Comparison of ENCODE assay signal across 31 cellular contexts in genomic region chr5:110542949-110543348, GRCh38.
"Had no signal": no experiment of that assay in that cellular context is flagged by ENCODE, and none has a peak within 500 bp of the region (broad histone marks: within the 10 kb centered on the region; RNA-seq: fewer than 3 reads in every experiment).

No MANE protein-coding gene starts in this region.

- H3K9me3 ChIP-seq: ascending aorta, breast epithelium, colonic mucosa, esophagus squamous epithelium had no signal

- H3K4me3 ChIP-seq: ascending aorta, breast epithelium, cardiac muscle cell, colonic mucosa, esophagus squamous epithelium had no signal

- H3K36me3 ChIP-seq: ascending aorta, breast epithelium, cardiac muscle cell, colonic mucosa, esophagus squamous epithelium had no signal

- H3K27me3 ChIP-seq: ascending aorta, breast epithelium, cardiac muscle cell, colonic mucosa, esophagus squamous epithelium had no signal

- DNase-seq: activated CD4-positive, alpha-beta memory T cell treated with anti-CD3 and anti-CD28 coated beads for 36 hours; activated CD4-positive, alpha-beta T cell treated with anti-CD3 and anti-CD28 coated beads for 36 hours; activated CD4-positive, alpha-beta T cell treated with anti-CD3 and anti-CD28 coated beads, Interleukin-2, amount 10 ng/mL, durations not matched to agents 24 days and 14 days; activated CD4-positive, CD25-positive, alpha-beta regulatory T cell; activated CD4-positive, CD25-positive, alpha-beta regulatory T cell treated with anti-CD3 and anti-CD28 coated beads, Interleukin-2, amount 50 U/mL, for 72 hours; activated CD8-positive, alpha-beta memory T cell treated with anti-CD3 and anti-CD28 coated beads, Interleukin-2, amount 10 ng/mL, durations not matched to agents 7 days and 5 days; activated CD8-positive, alpha-beta memory T cell treated with anti-CD3 and anti-CD28 coated beads, Interleukin-2, amount 50 U/mL, for 4 hours; activated CD8-positive, alpha-beta T cell treated with anti-CD3 and anti-CD28 coated beads, Interleukin-2, amount 10 ng/mL, durations not matched to agents 7 days and 5 days; activated effector memory CD4-positive, alpha-beta T cell treated with anti-CD3 and anti-CD28 coated beads, Interleukin-2, amount 50 U/mL, for 16 hours; activated naive CD4-positive, alpha-beta T cell treated with anti-CD3 and anti-CD28 coated beads, Interleukin-2, amount 10 ng/mL, durations not matched to agents 7 days and 5 days; activated naive CD8-positive, alpha-beta T cell treated with anti-CD3 and anti-CD28 coated beads, Interleukin-2, amount 10 ng/mL, durations not matched to agents 7 days and 5 days; activated T-cell treated with anti-CD3 and anti-CD28 coated beads, Interleukin-2, amount 50 U/mL, for 1 hour; activated T-cell treated with anti-CD3 and anti-CD28 coated beads, Interleukin-2, amount 50 U/mL, for 48 hours; central memory CD4-positive, alpha-beta T cell; cerebellar nuclear complex; colonic mucosa; effector CD8-positive, alpha-beta T cell; esophagus squamous epithelium; head of caudate nucleus; T-helper 2 cell had no signal

- H3K4me1 Mint-ChIP-seq: activated CD4-positive, alpha-beta T cell treated with anti-CD3 and anti-CD28 coated beads for 36 hours; activated CD4-positive, alpha-beta T cell treated with anti-CD3 and anti-CD28 coated beads, Interleukin-2, amount 10 ng/mL, durations not matched to agents 24 days and 14 days; activated CD8-positive, alpha-beta memory T cell treated with anti-CD3 and anti-CD28 coated beads, Interleukin-2, amount 10 ng/mL, durations not matched to agents 7 days and 5 days; activated naive CD4-positive, alpha-beta T cell treated with anti-CD3 and anti-CD28 coated beads, Interleukin-2, amount 10 ng/mL, durations not matched to agents 7 days and 5 days; activated naive CD8-positive, alpha-beta T cell treated with anti-CD3 and anti-CD28 coated beads, Interleukin-2, amount 10 ng/mL, durations not matched to agents 7 days and 5 days; brain had no signal

- H3K27me3 Mint-ChIP-seq: activated CD4-positive, alpha-beta memory T cell treated with anti-CD3 and anti-CD28 coated beads for 36 hours; activated CD4-positive, alpha-beta T cell treated with anti-CD3 and anti-CD28 coated beads, Interleukin-2, amount 10 ng/mL, durations not matched to agents 24 days and 14 days; activated CD8-positive, alpha-beta memory T cell treated with anti-CD3 and anti-CD28 coated beads, Interleukin-2, amount 10 ng/mL, durations not matched to agents 7 days and 5 days; activated naive CD4-positive, alpha-beta T cell treated with anti-CD3 and anti-CD28 coated beads, Interleukin-2, amount 10 ng/mL, durations not matched to agents 7 days and 5 days; brain had no signal

- H3K27ac ChIP-seq: ascending aorta, breast epithelium, cardiac muscle cell, colonic mucosa, epithelial cell of prostate, esophagus squamous epithelium had no signal

- H3K4me1 ChIP-seq: ascending aorta, breast epithelium, colonic mucosa, esophagus squamous epithelium had no signal

- H3K4me3 Mint-ChIP-seq: activated CD4-positive, alpha-beta memory T cell treated with anti-CD3 and anti-CD28 coated beads for 36 hours; activated CD4-positive, alpha-beta T cell treated with anti-CD3 and anti-CD28 coated beads for 36 hours; activated CD4-positive, alpha-beta T cell treated with anti-CD3 and anti-CD28 coated beads, Interleukin-2, amount 10 ng/mL, durations not matched to agents 24 days and 14 days; activated CD8-positive, alpha-beta memory T cell treated with anti-CD3 and anti-CD28 coated beads, Interleukin-2, amount 10 ng/mL, durations not matched to agents 7 days and 5 days; activated CD8-positive, alpha-beta T cell treated with anti-CD3 and anti-CD28 coated beads, Interleukin-2, amount 10 ng/mL, durations not matched to agents 7 days and 5 days; activated naive CD4-positive, alpha-beta T cell treated with anti-CD3 and anti-CD28 coated beads, Interleukin-2, amount 10 ng/mL, durations not matched to agents 7 days and 5 days; activated naive CD8-positive, alpha-beta T cell treated with anti-CD3 and anti-CD28 coated beads, Interleukin-2, amount 10 ng/mL, durations not matched to agents 7 days and 5 days; activated T-helper 1 cell treated with anti-CD3 and anti-CD28 coated beads, Interleukin-12 subunit alpha, Interleukin-12 subunit beta, Interleukin-2, Interleukin-4 antibody, amounts not matched to agents 30 ng/mL and 10 ng/mL and 1 ng/mL, durations not matched to agents 14 hours and 24 hours and 36 hours; brain had no signal

- H3K36me3 Mint-ChIP-seq: activated CD4-positive, alpha-beta memory T cell treated with anti-CD3 and anti-CD28 coated beads for 36 hours; activated CD8-positive, alpha-beta memory T cell treated with anti-CD3 and anti-CD28 coated beads, Interleukin-2, amount 10 ng/mL, durations not matched to agents 7 days and 5 days; activated naive CD4-positive, alpha-beta T cell treated with anti-CD3 and anti-CD28 coated beads, Interleukin-2, amount 10 ng/mL, durations not matched to agents 7 days and 5 days; activated naive CD4-positive, alpha-beta T cell treated with anti-CD3 and anti-CD28 coated beads, Interleukin-2, amount 50 U/mL, for 72 hours; activated naive CD8-positive, alpha-beta T cell treated with anti-CD3 and anti-CD28 coated beads, Interleukin-2, amount 10 ng/mL, durations not matched to agents 7 days and 5 days; brain had no signal

- H3K27ac Mint-ChIP-seq: activated CD4-positive, alpha-beta memory T cell treated with anti-CD3 and anti-CD28 coated beads for 36 hours; activated CD4-positive, alpha-beta T cell treated with anti-CD3 and anti-CD28 coated beads for 36 hours; activated CD4-positive, alpha-beta T cell treated with anti-CD3 and anti-CD28 coated beads, Interleukin-2, amount 10 ng/mL, durations not matched to agents 24 days and 14 days; activated CD8-positive, alpha-beta memory T cell treated with anti-CD3 and anti-CD28 coated beads, Interleukin-2, amount 10 ng/mL, durations not matched to agents 7 days and 5 days; activated CD8-positive, alpha-beta T cell treated with anti-CD3 and anti-CD28 coated beads, Interleukin-2, amount 10 ng/mL, durations not matched to agents 7 days and 5 days; activated naive CD4-positive, alpha-beta T cell treated with anti-CD3 and anti-CD28 coated beads, Interleukin-2, amount 10 ng/mL, durations not matched to agents 7 days and 5 days; activated naive CD4-positive, alpha-beta T cell treated with anti-CD3 and anti-CD28 coated beads, Interleukin-2, amount 50 U/mL, for 72 hours; activated naive CD8-positive, alpha-beta T cell treated with anti-CD3 and anti-CD28 coated beads, Interleukin-2, amount 10 ng/mL, durations not matched to agents 7 days and 5 days; activated T-helper 1 cell treated with anti-CD3 and anti-CD28 coated beads, Interleukin-12 subunit alpha, Interleukin-12 subunit beta, Interleukin-2, Interleukin-4 antibody, amounts not matched to agents 30 ng/mL and 10 ng/mL and 1 ng/mL, durations not matched to agents 14 hours and 24 hours and 36 hours; activated T-helper 2 cell treated with anti-CD3 and anti-CD28 coated beads, Interferon-gamma antibody, Interleukin-2, Interleukin-4, amounts not matched to agents 10 μg/mL and 5 μg/mL and 100 μg/mL, durations not matched to agents 14 hours and 24 hours and 36 hours; brain had no signal

- ATAC-seq: activated CD4-positive, alpha-beta T cell treated with anti-CD3 and anti-CD28 coated beads for 36 hours; activated CD8-positive, alpha-beta memory T cell treated with anti-CD3 and anti-CD28 coated beads, Interleukin-2, amount 10 ng/mL, durations not matched to agents 7 days and 5 days; activated CD8-positive, alpha-beta T cell treated with anti-CD3 and anti-CD28 coated beads, Interleukin-2, amount 10 ng/mL, durations not matched to agents 7 days and 5 days; activated naive CD4-positive, alpha-beta T cell treated with anti-CD3 and anti-CD28 coated beads, Interleukin-2, amount 50 U/mL, for 72 hours had no signal

- FAIRE-seq: endometrium, endothelial cell of umbilical vein, frontal cortex had no signal
